In genomic region chr17:68289936-68290267, GRCh38 we compare ENCODE assay signal across 8 cellular contexts. TPM values are rescaled to one million over a fixed set of nuclear protein-coding genes. Genes with fewer than 3 reads are reported as not detected.
DNase-seq lines count a peak whose midpoint lies in the region; ATAC-seq and TF ChIP-seq lines count a peak whose summit lies in the region.

No MANE protein-coding gene starts in this region.

- peak overlapping the region; percentile 100 for H3K4me3 Mint-ChIP-seq in activated naive CD8-positive, alpha-beta T cell

- in situ Hi-C loops in HAP-1 (cut with MboI; ENCODE audit: low sequenced_read_pairs): no loop called here
- in situ Hi-C loops in GM13977 (cut with MboI; ENCODE audit: low pct_unique_long_range_greater_than_20kb, low sequenced_read_pairs, unreplicated experiment): no loop called here

- H3K4me1 Mint-ChIP-seq in activated naive CD8-positive, alpha-beta T cell (ENCODE audit: low read depth): peaks cover 51% of the 10 kb centered on the region

- no peaks in the 10 kb centered on the region for H3K36me3 ChIP-seq in HAP-1 (replicated peaks)
- no peaks in the 10 kb centered on the region for H3K36me3 ChIP-seq in mesodermal cell (ENCODE audit: control insufficient read depth, insufficient read depth, low read length)

- no peak overlapping the region for H3K27ac ChIP-seq in AG04450 (ENCODE audit: low read depth, low read length)
- H3K27ac ChIP-seq in mesodermal cell (ENCODE audit: low read depth, low read length, severe bottlenecking): no peak overlapping the region

- no peaks in the 10 kb centered on the region for H3K36me3 Mint-ChIP-seq in activated naive CD8-positive, alpha-beta T cell

- no peaks in the 10 kb centered on the region for H3K27me3 Mint-ChIP-seq in activated naive CD8-positive, alpha-beta T cell

- H3K4me3 ChIP-seq in AG04450 (ENCODE audit: low read depth, low read length) (peak overlapping the region; percentile 73; the same call in 1 of the 2 replicates), HAP-1 (peak overlapping the region; percentile 59), mesodermal cell (ENCODE audit: extremely low read depth, insufficient read depth, low read length, poor library complexity, severe bottlenecking) (peak overlapping the region; percentile 55)

- no peak for DNase-seq in AG04450 (ENCODE audit: low read depth, low spot score)
- no peak for DNase-seq in HAP-1 (ENCODE audit: low spot score in 2 of 2)
- DNase-seq in GM13977 (ENCODE audit: low spot score): no peak
- DNase-seq in RKO (ENCODE audit: low spot score): no peak
- no peak for DNase-seq in NOMO-1 treated with DMSO at 0.1 percent for 48 hours (lab: John Stamatoyannopoulos, UW; ENCODE audit: unreplicated experiment)

- H3K27me3 ChIP-seq in AG04450 (ENCODE audit: control insufficient read depth, insufficient read depth, low read length): peaks cover 19% of the 10 kb centered on the region
- no peaks in the 10 kb centered on the region for H3K27me3 ChIP-seq in HAP-1 (ENCODE audit: low read depth)

- POLR2A ChIA-PET in AG04450 (lab: Yijun Ruan, JAX): no interaction called here

- 18 to 21% methylated on average over 5 to 7 of the region's 9 CpGs for WGBS in mesodermal cell (ENCODE audit: insufficient coverage in 2 of 2), 2 experiments

- H3K27ac Mint-ChIP-seq in activated naive CD8-positive, alpha-beta T cell: peak overlapping the region; percentile 18

- CTCF ChIA-PET in AG04450 (lab: Charles Lee): interaction anchor here (3.2 to 3.7 kb wide), 2 partner anchors 109 to 147 kb away, joined by 9 to 13 read pairs; no protein-coding TSS in a partner anchor

- TF ChIP-seq CTCF in AG04450 (IDR thresholded peaks at IDR 0.05; ENCODE audit: low read depth, low read length) (no peak), GM13977 (IDR thresholded peaks at IDR 0.05; ENCODE audit: extremely low read depth, insufficient read depth, missing control alignments) (no peak)

- no peak for ATAC-seq in HG03571 (IDR thresholded peaks at IDR 0.05; ENCODE audit: unreplicated experiment)

- H3K4me1 ChIP-seq in HAP-1: peaks cover 36% of the 10 kb centered on the region
- H3K4me1 ChIP-seq in mesodermal cell (ENCODE audit: control insufficient read depth, insufficient read depth, low read length, poor library complexity, severe bottlenecking): peaks cover 3% of the 10 kb centered on the region

- no peaks in the 10 kb centered on the region for H3K9me3 Mint-ChIP-seq in activated naive CD8-positive, alpha-beta T cell (ENCODE audit: low read depth)

- H3K9me3 ChIP-seq in AG04450 (ENCODE audit: control insufficient read depth, insufficient read depth, low read length) (no peaks in the 10 kb centered on the region; the same call in 1 of the 2 replicates), HAP-1 (no peaks in the 10 kb centered on the region), mesodermal cell (ENCODE audit: control insufficient read depth, low read length) (no peaks in the 10 kb centered on the region)

RNA-seq across cellular contexts. Expression of gene SLC16A6, which starts 1.0 kb away (rescaled TPM):
- 1.2 TPM in 2 replicates for polyA plus RNA-seq in AG04450 (2011; rRNA removed)
- polyA minus RNA-seq in AG04450 (2011; rRNA and poly(A)+ RNA removed): 1.8 and 2.6 TPM in 2 replicates
- 0.15 TPM for polyA plus RNA-seq in mesodermal cell (2013, experiment 1 of 2)
- polyA plus RNA-seq in mesodermal cell (2013, experiment 2 of 2): 0.20 TPM

RNA-seq across cellular contexts. Expression of gene ARSG, which starts 1.4 kb away (rescaled TPM):
- 1.8 and 1.9 TPM in 2 replicates for polyA plus RNA-seq in AG04450 (2011; rRNA removed)
- polyA minus RNA-seq in AG04450 (2011; rRNA and poly(A)+ RNA removed): 2.6 and 3.8 TPM in 2 replicates
- 3.8 TPM for polyA plus RNA-seq in mesodermal cell (2013, experiment 1 of 2)
- polyA plus RNA-seq in mesodermal cell (2013, experiment 2 of 2): 1.4 TPM

RNA-seq across cellular contexts. Expression of gene AMZ2, which starts 42.1 kb away (rescaled TPM):
- polyA plus RNA-seq in AG04450 (2011; rRNA removed): 89.8 and 112 TPM in 2 replicates
- polyA minus RNA-seq in AG04450 (2011; rRNA and poly(A)+ RNA removed): 28.3 and 38.3 TPM in 2 replicates
- polyA plus RNA-seq in mesodermal cell (2013, experiment 1 of 2): 98.2 TPM
- polyA plus RNA-seq in mesodermal cell (2013, experiment 2 of 2): 104 TPM
